In the genomic region with DNA sequence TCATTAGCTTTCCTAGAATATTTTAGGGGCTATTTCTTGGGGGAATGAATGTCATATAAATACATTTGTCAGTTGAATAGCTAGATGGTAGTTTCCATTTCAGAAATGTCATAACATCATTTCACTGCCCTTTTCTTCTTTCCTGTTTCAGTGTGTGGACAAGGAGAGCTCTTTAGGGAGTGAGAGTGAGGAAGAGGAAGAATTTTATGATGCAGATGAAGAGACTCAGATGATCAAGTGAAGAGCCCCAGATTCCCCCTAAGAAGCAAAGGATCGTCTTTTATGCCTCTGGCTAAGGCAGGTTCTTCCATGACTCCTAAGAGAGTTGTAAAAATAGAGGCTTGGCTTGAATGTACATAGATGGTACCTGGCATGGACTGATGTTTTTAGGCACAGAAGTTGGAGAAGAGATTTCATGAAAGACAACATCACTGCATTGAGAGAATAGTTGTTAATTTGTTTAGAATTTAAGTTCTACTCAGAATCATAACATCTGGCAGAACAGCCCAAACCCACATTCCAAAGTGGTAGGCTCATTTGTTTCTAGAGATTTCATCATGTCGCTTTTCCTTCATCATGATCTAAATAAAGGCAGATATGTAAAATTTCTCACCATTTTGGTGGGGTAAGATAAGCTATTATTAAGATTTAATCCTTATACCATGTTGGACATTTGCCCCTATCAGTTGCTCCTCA, we compare ENCODE assay signal across 17 cellular contexts. TPM values are rescaled to one million over a fixed set of nuclear protein-coding genes. Genes with fewer than 3 reads are reported as not detected.
A peak's percentile ranks its signal among the peaks of the same experiment; 100 is the strongest.
DNase-seq lines count a peak whose midpoint lies in the region; ATAC-seq, FAIRE-seq and TF ChIP-seq lines count a peak whose summit lies in the region.
"Had no signal": no experiment of that assay in that cellular context is flagged by ENCODE, and none has a peak within 500 bp of the region (broad histone marks: within the 10 kb centered on the region; RNA-seq: fewer than 3 reads in every experiment).

No MANE protein-coding gene starts in this region.

- H2AK5ac ChIP-seq in mesenchymal stem cell (ENCODE audit: low read length, severe bottlenecking): no peak overlapping the region

- peak; percentile 68 for ATAC-seq in Right ventricle myocardium inferior

- no peaks in the 10 kb centered on the region for H3K79me2 ChIP-seq in MM.1S (ENCODE audit: low read length)

- H3K23ac ChIP-seq in mesenchymal stem cell (ENCODE audit: low read length in 2 of 2): no peak overlapping the region

- H3K4me1 ChIP-seq in mesenchymal stem cell (ENCODE audit: control insufficient read depth, insufficient read depth, low read depth, low read length) (no peaks in the 10 kb centered on the region), small intestine (ENCODE audit: control insufficient read depth in 2 of 2, insufficient read depth in 1 of 2, low read depth in 1 of 2, low read length in 1 of 2) (no peaks in the 10 kb centered on the region), MM.1S (ENCODE audit: low read length) (no peaks in the 10 kb centered on the region)
- H3K4me1 ChIP-seq: neural progenitor cell had no signal

- H3K27me3 ChIP-seq in mesenchymal stem cell (ENCODE audit: control insufficient read depth in 1 of 2, insufficient read depth in 1 of 2, low read length in 2 of 2) (no peaks in the 10 kb centered on the region), small intestine (ENCODE audit: control insufficient read depth in 2 of 2, insufficient read depth in 2 of 2, low read length in 2 of 2) (no peaks in the 10 kb centered on the region), MM.1S (replicated peaks; ENCODE audit: insufficient read depth, low read length) (no peaks in the 10 kb centered on the region)
- H3K27me3 ChIP-seq: neural progenitor cell had no signal

- no peaks in the 10 kb centered on the region for H3K79me1 ChIP-seq in mesenchymal stem cell (replicated peaks; ENCODE audit: low read length, poor library complexity, severe bottlenecking)

- peaks cover 0 to 57% of the 10 kb centered on the region in 2 experiments for H3K36me3 ChIP-seq in mesenchymal stem cell (ENCODE audit: control insufficient read depth in 1 of 2, insufficient read depth in 2 of 2, low read depth in 1 of 2, low read length in 2 of 2)
- peaks cover 0 to 2% of the 10 kb centered on the region in 2 donors for H3K36me3 ChIP-seq in small intestine (ENCODE audit: control insufficient read depth in 2 of 2, insufficient read depth in 2 of 2, low read length in 2 of 2)
- H3K36me3 ChIP-seq in MM.1S (replicated peaks; ENCODE audit: insufficient read depth, low read length): no peaks in the 10 kb centered on the region
- H3K36me3 ChIP-seq: neural progenitor cell had no signal

- H3K14ac ChIP-seq in mesenchymal stem cell (ENCODE audit: low read length in 2 of 2): no peak overlapping the region

- H2BK15ac ChIP-seq in mesenchymal stem cell (ENCODE audit: low read depth, poor library complexity, severe bottlenecking): no peak overlapping the region

- H3F3A ChIP-seq in MM.1S (ENCODE audit: insufficient read depth, low read length): no peaks in the 10 kb centered on the region

- H2AFZ ChIP-seq in mesenchymal stem cell (ENCODE audit: low read depth, low read length) (no peak overlapping the region), MM.1S (ENCODE audit: low read length) (no peak overlapping the region)
- H2AFZ ChIP-seq: neural progenitor cell had no signal

- no peaks in the 10 kb centered on the region for H3K9me2 ChIP-seq in MM.1S (replicated peaks; ENCODE audit: insufficient read depth, low read length)

- no peaks in the 10 kb centered on the region for H3K9me3 ChIP-seq in mesenchymal stem cell (ENCODE audit: control insufficient read depth, low read length)
- H3K9me3 ChIP-seq in small intestine (ENCODE audit: control insufficient read depth, low read depth): no peaks in the 10 kb centered on the region
- H3K9me3 ChIP-seq in MM.1S (replicated peaks; ENCODE audit: insufficient read depth, low read length): no peaks in the 10 kb centered on the region

- no peak overlapping the region for H2BK5ac ChIP-seq in mesenchymal stem cell (ENCODE audit: low read depth, low read length, poor library complexity, severe bottlenecking)

- WGBS in mesenchymal stem cell: 82% methylated on average over 1 of the region's 2 CpGs
- 70 to 90% (median 72%) methylated on average over 2 of the region's 2 CpGs for WGBS in small intestine, 3 donors

- H4K20me1 ChIP-seq in MM.1S (ENCODE audit: insufficient read depth, low read length): no peaks in the 10 kb centered on the region

- no peak overlapping the region for H3K18ac ChIP-seq in mesenchymal stem cell (ENCODE audit: low read depth in 1 of 2, low read length in 2 of 2)

- H3K9ac ChIP-seq in mesenchymal stem cell (ENCODE audit: low read length) (peak overlapping the region; percentile 80), MM.1S (ENCODE audit: low read length) (no peak overlapping the region)
- H3K9ac ChIP-seq: neural progenitor cell had no signal

- H3K4me2 ChIP-seq in mesenchymal stem cell (ENCODE audit: low read length, poor library complexity, severe bottlenecking) (no peak overlapping the region), MM.1S (ENCODE audit: low read depth, low read length) (no peak overlapping the region)
- H3K4me2 ChIP-seq: neural progenitor cell had no signal

- H3K4ac ChIP-seq in mesenchymal stem cell (ENCODE audit: low read depth in 1 of 2, low read length in 2 of 2): no peak overlapping the region

- H3K27ac ChIP-seq in mesenchymal stem cell (ENCODE audit: low read length, poor library complexity, severe bottlenecking) (peak overlapping the region; percentile 28), small intestine (ENCODE audit: low read depth in 1 of 2, low read length in 1 of 2) (peak overlapping the region in 1 of 2 donors; percentile 54), MM.1S (ENCODE audit: low read length) (no peak overlapping the region)
- H3K27ac ChIP-seq: neural progenitor cell had no signal

- H2BK120ac ChIP-seq in mesenchymal stem cell (ENCODE audit: low read depth, low read length): no peak overlapping the region

- no peak overlapping the region for H4K8ac ChIP-seq in mesenchymal stem cell (ENCODE audit: low read length)

- FAIRE-seq in small intestine (lab: Jason Lieb, UNC): no peak
- FAIRE-seq: A204.1 had no signal

- no peak overlapping the region for H2BK12ac ChIP-seq in mesenchymal stem cell (ENCODE audit: low read length in 2 of 2)

- intact Hi-C loops in Right ventricle myocardium inferior (cut with DNase I): no loop called here
- intact Hi-C loops in cardiac septum (cut with DNase I): no loop called here

- no peak for DNase-seq in Right ventricle myocardium inferior (ENCODE audit: missing footprints)
- no peak for DNase-seq in cardiac septum (ENCODE audit: low spot score)
- DNase-seq in dedifferentiated amniotic fluid mesenchymal stem cell (ENCODE audit: extremely low spot score): peak; percentile 94
- peak; percentile 69 for DNase-seq in mesenchymal stem cell
- DNase-seq in small intestine: no peak
- DNase-seq in DMS79 (lab: John Stamatoyannopoulos, UW): no peak
- no peak for DNase-seq in activated naive CD4-positive, alpha-beta T cell treated with anti-CD3 and anti-CD28 coated beads, Interleukin-2, amount 50 U/mL, for 16 hours
- no peak for DNase-seq in MM.1S
- DNase-seq: activated CD4-positive, alpha-beta T cell treated with anti-CD3 and anti-CD28 coated beads, Interleukin-2, amount 50 U/mL, for 48 hours; endodermal cell; islet precursor cell; NCI-H526; stimulated activated CD4-positive, alpha-beta T cell treated with anti-CD3 and anti-CD28 coated beads, Interleukin-2, amount 100 ng/mL, for 48 hours; substantia nigra; SW 1271 had no signal

- H3K4me3 ChIP-seq in mesenchymal stem cell (ENCODE audit: insufficient read depth in 1 of 2, low read depth in 1 of 2, low read length in 2 of 2): no peak overlapping the region
- H3K4me3 ChIP-seq in small intestine (ENCODE audit: low read depth in 1 of 2, low read length in 2 of 2): no peak overlapping the region
- H3K4me3 ChIP-seq in MM.1S (ENCODE audit: low read length): no peak overlapping the region
- H3K4me3 ChIP-seq: neural progenitor cell had no signal

- no peak overlapping the region for H4K91ac ChIP-seq in mesenchymal stem cell (ENCODE audit: low read length)

- TF ChIP-seq CTCF in MM.1S (IDR thresholded peaks at IDR 0.05; ENCODE audit: low read length): no peak

RNA-seq across cellular contexts. Expression of gene MAB21L3, which starts 44.2 kb away (rescaled TPM):
- total RNA-seq in Right ventricle myocardium inferior: 0.27 TPM
- total RNA-seq in cardiac septum: not detected
- polyA plus RNA-seq in mesenchymal stem cell (2013, experiment 1 of 2): not detected
- polyA plus RNA-seq in mesenchymal stem cell (2013, experiment 2 of 2): 0.01 TPM
- polyA plus RNA-seq in small intestine: under 1 TPM in 2 of 3 donors, not detected in 1; 0.16 to 0.22 TPM

Comparison
In these comparisons a context has a peak if more than half of its experiments do, and no peak if none do; other contexts are left out.
1. DNase-seq: peak in dedifferentiated amniotic fluid mesenchymal stem cell (single experiment) and mesenchymal stem cell (single experiment); none in Right ventricle myocardium inferior (single experiment), cardiac septum (single experiment), small intestine (single experiment), DMS79 (single experiment), activated naive CD4-positive, alpha-beta T cell treated with anti-CD3 and anti-CD28 coated beads, Interleukin-2, amount 50 U/mL, for 16 hours (single experiment) and MM.1S (single experiment).